8 cellular contexts compared by ENCODE assay signal in genomic region chr2:119407430-119408220, GRCh38. TPM values are rescaled to one million over a fixed set of nuclear protein-coding genes. Genes with fewer than 3 reads are reported as not detected.
A peak's percentile ranks its signal among the peaks of the same experiment; 100 is the strongest.
DNase-seq lines count a peak whose midpoint lies in the region; ATAC-seq and TF ChIP-seq lines count a peak whose summit lies in the region.

No MANE protein-coding gene starts in this region.

- TF ChIP-seq CTCF in parathyroid adenoma (IDR thresholded peaks at IDR 0.05), result peak; percentile 87

- H3K4me1 ChIP-seq in parathyroid adenoma, result peaks cover 13% of the 10 kb centered on the region

- H3K4me3 ChIP-seq in parathyroid adenoma (ENCODE audit: low read depth, low read length), result no peak overlapping the region

- no peaks in the 10 kb centered on the region for H3K9me3 Mint-ChIP-seq in activated CD8-positive, alpha-beta memory T cell treated with anti-CD3 and anti-CD28 coated beads, Interleukin-2, amount 10 ng/mL, durations not matched to agents 7 days and 5 days (ENCODE audit: low read depth)

- H3K27me3 Mint-ChIP-seq in activated CD8-positive, alpha-beta memory T cell treated with anti-CD3 and anti-CD28 coated beads, Interleukin-2, amount 10 ng/mL, durations not matched to agents 7 days and 5 days, result peaks cover 10% of the 10 kb centered on the region

- CTCF ChIA-PET in activated CD8-positive, alpha-beta memory T cell treated with anti-CD3 and anti-CD28 coated beads, Interleukin-2, amount 10 ng/mL, durations not matched to agents 7 days and 5 days (lab: Charles Lee), result interaction anchor here (0.7 to 1.7 kb wide), 5 partner anchors 9 to 69 kb away, joined by 3 to 10 read pairs (median 4); no protein-coding TSS in a partner anchor

- no peaks in the 10 kb centered on the region for H3K27me3 ChIP-seq in parathyroid adenoma (ENCODE audit: control insufficient read depth, insufficient read depth, low read length)

- no peaks in the 10 kb centered on the region for H3K4me1 Mint-ChIP-seq in activated CD8-positive, alpha-beta memory T cell treated with anti-CD3 and anti-CD28 coated beads, Interleukin-2, amount 10 ng/mL, durations not matched to agents 7 days and 5 days

- no peak overlapping the region for H3K9ac ChIP-seq in parathyroid adenoma

- peak overlapping the region; percentile 23 for H3K4me2 ChIP-seq in parathyroid adenoma (ENCODE audit: low read length)

- ATAC-seq in activated CD8-positive, alpha-beta memory T cell treated with anti-CD3 and anti-CD28 coated beads, Interleukin-2, amount 10 ng/mL, durations not matched to agents 7 days and 5 days, result no peak

- DNase-seq in SHP77 (lab: John Stamatoyannopoulos, UW) (peak; percentile 9 to 29), SHP77 treated with DMSO at 0.1 percent for 48 hours (lab: John Stamatoyannopoulos, UW) (no peak), GOT3 (lab: John Stamatoyannopoulos, UW) (peak; percentile 8), NCI-H2029 treated with DMSO at 0.1 percent for 48 hours (lab: John Stamatoyannopoulos, UW) (peak; percentile 68), globus pallidus (ENCODE audit: low spot score) (peak; percentile 60), UCSD-AML1 (lab: John Stamatoyannopoulos, UW; ENCODE audit: unreplicated experiment) (no peak)
- DNase-seq in activated CD8-positive, alpha-beta memory T cell treated with anti-CD3 and anti-CD28 coated beads, Interleukin-2, amount 10 ng/mL, durations not matched to agents 7 days and 5 days, result peak; percentile 44

- no peaks in the 10 kb centered on the region for H3K9me3 ChIP-seq in parathyroid adenoma (ENCODE audit: control insufficient read depth, low read length)

- peak overlapping the region; percentile 55 for H3K27ac ChIP-seq in parathyroid adenoma

- no peak overlapping the region for H3K27ac Mint-ChIP-seq in activated CD8-positive, alpha-beta memory T cell treated with anti-CD3 and anti-CD28 coated beads, Interleukin-2, amount 10 ng/mL, durations not matched to agents 7 days and 5 days

- no peaks in the 10 kb centered on the region for H3K36me3 ChIP-seq in parathyroid adenoma (ENCODE audit: control insufficient read depth, insufficient read depth, low read length)

- H2AFZ ChIP-seq in parathyroid adenoma, result peak overlapping the region; percentile 77

- H3K4me3 Mint-ChIP-seq in activated CD8-positive, alpha-beta memory T cell treated with anti-CD3 and anti-CD28 coated beads, Interleukin-2, amount 10 ng/mL, durations not matched to agents 7 days and 5 days, result no peak overlapping the region

- H3K36me3 Mint-ChIP-seq in activated CD8-positive, alpha-beta memory T cell treated with anti-CD3 and anti-CD28 coated beads, Interleukin-2, amount 10 ng/mL, durations not matched to agents 7 days and 5 days, result no peaks in the 10 kb centered on the region

- peaks cover 6% of the 10 kb centered on the region for H3K79me2 ChIP-seq in parathyroid adenoma

RNA-seq across cellular contexts. Expression of gene TMEM37, which starts 24.0 kb away (rescaled TPM):
- not detected for total RNA-seq in activated CD8-positive, alpha-beta memory T cell treated with anti-CD3 and anti-CD28 coated beads, Interleukin-2, amount 10 ng/mL, durations not matched to agents 7 days and 5 days

RNA-seq across cellular contexts. Expression of gene DBI, which starts 40.8 kb away (rescaled TPM):
- total RNA-seq in activated CD8-positive, alpha-beta memory T cell treated with anti-CD3 and anti-CD28 coated beads, Interleukin-2, amount 10 ng/mL, durations not matched to agents 7 days and 5 days, result 100 to 1,000 TPM; 151 to 179 TPM

RNA-seq across cellular contexts. Expression of gene C2orf76, which starts 41.0 kb away (rescaled TPM):
- total RNA-seq in activated CD8-positive, alpha-beta memory T cell treated with anti-CD3 and anti-CD28 coated beads, Interleukin-2, amount 10 ng/mL, durations not matched to agents 7 days and 5 days, result 1 to 10 TPM; 6.2 to 9.9 TPM

Comparison
In these comparisons a context has a peak if more than half of its experiments do, and no peak if none do; other contexts are left out.
1. DNase-seq: peak in SHP77 (2 of 2), GOT3 (single experiment), NCI-H2029 treated with DMSO at 0.1 percent for 48 hours (single experiment), activated CD8-positive, alpha-beta memory T cell treated with anti-CD3 and anti-CD28 coated beads, Interleukin-2, amount 10 ng/mL, durations not matched to agents 7 days and 5 days (single experiment) and globus pallidus (single experiment); none in SHP77 treated with DMSO at 0.1 percent for 48 hours (single experiment) and UCSD-AML1 (single experiment).